2 cellular contexts compared by ENCODE assay signal in the genomic region with DNA sequence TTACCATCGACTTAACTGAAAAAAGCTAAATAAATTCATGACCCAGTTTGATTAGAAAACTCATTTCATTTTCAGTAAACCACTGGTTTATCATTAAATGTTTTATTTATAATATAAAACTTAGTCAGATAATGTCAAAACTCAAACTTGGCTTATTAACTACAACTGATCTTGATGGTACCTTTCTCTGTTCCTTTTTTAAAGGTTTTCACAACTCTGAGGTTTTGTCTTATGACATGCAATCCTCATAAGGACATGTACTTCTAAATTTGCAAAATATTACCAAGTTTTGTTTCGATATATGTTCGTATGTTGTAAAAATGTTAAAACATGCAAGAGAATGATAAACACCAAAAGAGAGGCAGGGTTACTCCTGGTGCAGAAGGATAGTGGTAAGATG.
TF ChIP-seq lines count a peak whose summit lies in the region.

No MANE protein-coding gene starts in this region.

TF ChIP-seq in HepG2, 621 proteins besides CTCF, POLR2A, EP300 and RAD21:
- TF ChIP-seq E2F1 (CRISPR knock-in tag; IDR thresholded peaks at IDR 0.05) (no peak), GATAD1 (CRISPR knock-in tag; IDR thresholded peaks at IDR 0.05) (no peak), PLRG1 (conservative IDR thresholded peaks at IDR 0.05) (no peak), ZNF710 (CRISPR knock-in tag; IDR thresholded peaks at IDR 0.05; ENCODE audit: borderline replicate concordance) (no peak), ZNF232 (CRISPR knock-in tag; IDR thresholded peaks at IDR 0.05; ENCODE audit: borderline replicate concordance) (no peak), ZMAT3 (CRISPR knock-in tag; conservative IDR thresholded peaks at IDR 0.05) (no peak), IRF2 (CRISPR knock-in tag; IDR thresholded peaks at IDR 0.05) (no peak), KAT2B (IDR thresholded peaks at IDR 0.05; ENCODE audit: borderline replicate concordance, low read depth, low read length) (no peak)
- TF ChIP-seq, protein P1, sequence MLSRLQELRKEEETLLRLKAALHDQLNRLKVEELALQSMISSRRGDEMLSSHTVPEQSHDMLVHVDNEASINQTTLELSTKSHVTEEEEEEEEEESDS (CRISPR knock-in tag; IDR thresholded peaks at IDR 0.05; ENCODE audit: borderline replicate concordance) = no peak
- TF ChIP-seq, protein P2, sequence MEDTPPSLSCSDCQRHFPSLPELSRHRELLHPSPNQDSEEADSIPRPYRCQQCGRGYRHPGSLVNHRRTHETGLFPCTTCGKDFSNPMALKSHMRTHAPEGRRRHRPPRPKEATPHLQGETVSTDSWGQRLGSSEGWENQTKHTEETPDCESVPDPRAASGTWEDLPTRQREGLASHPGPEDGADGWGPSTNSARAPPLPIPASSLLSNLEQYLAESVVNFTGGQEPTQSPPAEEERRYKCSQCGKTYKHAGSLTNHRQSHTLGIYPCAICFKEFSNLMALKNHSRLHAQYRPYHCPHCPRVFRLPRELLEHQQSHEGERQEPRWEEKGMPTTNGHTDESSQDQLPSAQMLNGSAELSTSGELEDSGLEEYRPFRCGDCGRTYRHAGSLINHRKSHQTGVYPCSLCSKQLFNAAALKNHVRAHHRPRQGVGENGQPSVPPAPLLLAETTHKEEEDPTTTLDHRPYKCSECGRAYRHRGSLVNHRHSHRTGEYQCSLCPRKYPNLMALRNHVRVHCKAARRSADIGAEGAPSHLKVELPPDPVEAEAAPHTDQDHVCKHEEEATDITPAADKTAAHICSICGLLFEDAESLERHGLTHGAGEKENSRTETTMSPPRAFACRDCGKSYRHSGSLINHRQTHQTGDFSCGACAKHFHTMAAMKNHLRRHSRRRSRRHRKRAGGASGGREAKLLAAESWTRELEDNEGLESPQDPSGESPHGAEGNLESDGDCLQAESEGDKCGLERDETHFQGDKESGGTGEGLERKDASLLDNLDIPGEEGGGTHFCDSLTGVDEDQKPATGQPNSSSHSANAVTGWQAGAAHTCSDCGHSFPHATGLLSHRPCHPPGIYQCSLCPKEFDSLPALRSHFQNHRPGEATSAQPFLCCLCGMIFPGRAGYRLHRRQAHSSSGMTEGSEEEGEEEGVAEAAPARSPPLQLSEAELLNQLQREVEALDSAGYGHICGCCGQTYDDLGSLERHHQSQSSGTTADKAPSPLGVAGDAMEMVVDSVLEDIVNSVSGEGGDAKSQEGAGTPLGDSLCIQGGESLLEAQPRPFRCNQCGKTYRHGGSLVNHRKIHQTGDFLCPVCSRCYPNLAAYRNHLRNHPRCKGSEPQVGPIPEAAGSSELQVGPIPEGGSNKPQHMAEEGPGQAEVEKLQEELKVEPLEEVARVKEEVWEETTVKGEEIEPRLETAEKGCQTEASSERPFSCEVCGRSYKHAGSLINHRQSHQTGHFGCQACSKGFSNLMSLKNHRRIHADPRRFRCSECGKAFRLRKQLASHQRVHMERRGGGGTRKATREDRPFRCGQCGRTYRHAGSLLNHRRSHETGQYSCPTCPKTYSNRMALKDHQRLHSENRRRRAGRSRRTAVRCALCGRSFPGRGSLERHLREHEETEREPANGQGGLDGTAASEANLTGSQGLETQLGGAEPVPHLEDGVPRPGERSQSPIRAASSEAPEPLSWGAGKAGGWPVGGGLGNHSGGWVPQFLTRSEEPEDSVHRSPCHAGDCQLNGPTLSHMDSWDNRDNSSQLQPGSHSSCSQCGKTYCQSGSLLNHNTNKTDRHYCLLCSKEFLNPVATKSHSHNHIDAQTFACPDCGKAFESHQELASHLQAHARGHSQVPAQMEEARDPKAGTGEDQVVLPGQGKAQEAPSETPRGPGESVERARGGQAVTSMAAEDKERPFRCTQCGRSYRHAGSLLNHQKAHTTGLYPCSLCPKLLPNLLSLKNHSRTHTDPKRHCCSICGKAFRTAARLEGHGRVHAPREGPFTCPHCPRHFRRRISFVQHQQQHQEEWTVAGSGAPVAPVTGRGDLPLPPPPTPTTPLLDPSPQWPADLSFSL (CRISPR knock-in tag; IDR thresholded peaks at IDR 0.05) = no peak
- TF ChIP-seq, protein P3, sequence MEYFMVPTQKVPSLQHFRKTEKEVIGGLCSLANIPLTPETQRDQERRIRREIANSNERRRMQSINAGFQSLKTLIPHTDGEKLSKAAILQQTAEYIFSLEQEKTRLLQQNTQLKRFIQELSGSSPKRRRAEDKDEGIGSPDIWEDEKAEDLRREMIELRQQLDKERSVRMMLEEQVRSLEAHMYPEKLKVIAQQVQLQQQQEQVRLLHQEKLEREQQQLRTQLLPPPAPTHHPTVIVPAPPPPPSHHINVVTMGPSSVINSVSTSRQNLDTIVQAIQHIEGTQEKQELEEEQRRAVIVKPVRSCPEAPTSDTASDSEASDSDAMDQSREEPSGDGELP (IDR thresholded peaks at IDR 0.05; ENCODE audit: borderline replicate concordance, low read depth) = no peak
TF ChIP-seq in HepG2: peak in this region for 0.

TF ChIP-seq in SK-N-SH, 30 proteins besides CTCF, POLR2A, EP300 and RAD21:
- TF ChIP-seq YY1 (IDR thresholded peaks at IDR 0.05; ENCODE audit: low read depth) = no peak
